In genomic region chr15:42735382-42736165, GRCh38 we compare ENCODE assay signal across 8 cellular contexts. TPM values are rescaled to one million over a fixed set of nuclear protein-coding genes. Genes with fewer than 3 reads are reported as not detected.
DNase-seq lines count a peak whose midpoint lies in the region; ATAC-seq and TF ChIP-seq lines count a peak whose summit lies in the region.

No MANE protein-coding gene starts in this region.

- H3K27ac ChIP-seq in IMR-90 (ENCODE audit: insufficient read depth, low read length) (peak overlapping the region; percentile 34), muscle layer of duodenum (ENCODE audit: low read length) (no peak overlapping the region)

- H2BK5ac ChIP-seq in IMR-90 (ENCODE audit: low read depth, low read length, poor library complexity, severe bottlenecking), result no peak overlapping the region

- H3K4me3 ChIP-seq in AG04449 (ENCODE audit: low read depth, low read length) (peak overlapping the region; percentile 92), IMR-90 (ENCODE audit: insufficient read depth, low read depth, low read length) (peak overlapping the region; percentile 90), muscle layer of duodenum (ENCODE audit: low read depth in 1 of 2, low read length in 2 of 2) (peak overlapping the region; percentile 78 to 90)

- peak overlapping the region; percentile 100 for H2AFZ ChIP-seq in IMR-90 (replicated peaks; ENCODE audit: low read length, poor library complexity)

- H4K8ac ChIP-seq in IMR-90 (ENCODE audit: low read depth in 2 of 2, low read length in 2 of 2), result no peak overlapping the region

- CTCF ChIA-PET in AG04449 (lab: Yijun Ruan, JAX) (interaction anchor here (1.0 to 4.6 kb wide), 9 partner anchors 10 to 469 kb away, joined by 3 to 27 read pairs (median 5); no protein-coding TSS in a partner anchor), IMR-90 (lab: Yijun Ruan, JAX) (interaction anchor here (1.4 kb wide), 1 partner anchor 191 kb away, joined by 5 read pairs; no protein-coding TSS in a partner anchor)

- H3K79me1 ChIP-seq in IMR-90 (ENCODE audit: low read depth in 1 of 2, low read length in 2 of 2), result peaks cover 20 to 22% of the 10 kb centered on the region in 2 experiments

- H3K9me1 ChIP-seq in IMR-90 (ENCODE audit: insufficient read depth, low read length), result peaks cover 11% of the 10 kb centered on the region; the same call in 1 of the 2 replicates

- no peak overlapping the region for H4K91ac ChIP-seq in IMR-90 (ENCODE audit: insufficient read depth, low read depth, low read length)

- H2AK9ac ChIP-seq in IMR-90 (replicated peaks; ENCODE audit: low read depth, low read length, poor library complexity), result peak overlapping the region; percentile 95

- no peaks in the 10 kb centered on the region for H3K9me3 ChIP-seq in IMR-90 (ENCODE audit: control insufficient read depth, insufficient read depth, low read length)
- no peaks in the 10 kb centered on the region for H3K9me3 ChIP-seq in muscle layer of duodenum (ENCODE audit: control insufficient read depth in 1 of 2, low read length in 2 of 2)

- H3K23ac ChIP-seq in IMR-90 (ENCODE audit: low read depth, low read length), result peak overlapping the region; percentile 81

- no peak overlapping the region for H3K56ac ChIP-seq in IMR-90 (ENCODE audit: extremely low read depth, insufficient read depth, low read length)

- DNase-seq in AG04449 (ENCODE audit: low read depth, low spot score), result no peak
- no peak for DNase-seq in IMR-90
- no peak for DNase-seq in chondrocyte (ENCODE audit: low spot score)
- no peak for DNase-seq in activated effector memory CD4-positive, alpha-beta T cell treated with Interleukin-2 at 50 U/mL for 16 hours
- DNase-seq in NCI-H1694 (lab: John Stamatoyannopoulos, UW), result no peak

- no peak for TF ChIP-seq RAD21 in IMR-90 (IDR thresholded peaks at IDR 0.05; ENCODE audit: low read length)

- no peak overlapping the region for H3K4ac ChIP-seq in IMR-90 (ENCODE audit: low read depth, low read length)

- POLR2A ChIA-PET in AG04449 (lab: Yijun Ruan, JAX) (no interaction called here), IMR-90 (lab: Charles Lee; ENCODE audit: unreplicated experiment) (no interaction called here)

- H3K36me3 ChIP-seq in IMR-90 (ENCODE audit: control insufficient read depth, insufficient read depth, low read length) (peaks cover 43% of the 10 kb centered on the region), muscle layer of duodenum (ENCODE audit: control insufficient read depth in 1 of 2, insufficient read depth in 2 of 2, low read length in 2 of 2) (peaks cover 24 to 31% of the 10 kb centered on the region in 2 donors)

- H3K9me3 Mint-ChIP-seq in chondrocyte (ENCODE audit: low read depth), result no peaks in the 10 kb centered on the region

- H3K27me3 ChIP-seq in IMR-90 (ENCODE audit: control insufficient read depth, insufficient read depth, low read length) (no peaks in the 10 kb centered on the region), muscle layer of duodenum (ENCODE audit: low read depth, low read length) (no peaks in the 10 kb centered on the region)

- in situ Hi-C loops in IMR-90 (cut with MboI; ENCODE audit: low sequenced_read_pairs), result no loop called here

- 100% methylated on average over 1 of the region's 19 CpGs; no CpG with 5 or more reads in 1 of the 2 experiments for WGBS in IMR-90 (ENCODE audit: extremely low coverage in 2 of 2, insufficient read length in 1 of 2), 2 experiments

- no peak overlapping the region for H2BK120ac ChIP-seq in IMR-90 (ENCODE audit: low read depth, low read length)

- peaks cover 11% of the 10 kb centered on the region for H4K20me1 ChIP-seq in IMR-90 (ENCODE audit: insufficient read depth, low read length)

- peak overlapping the region; percentile 71 for H3K27ac Mint-ChIP-seq in chondrocyte (ENCODE audit: unreplicated experiment)

- intact Hi-C loops in IMR-90 (cut with micrococcal nuclease), result loop anchor here (1.0 kb wide), 1 partner anchor 191 kb away; no protein-coding TSS in a partner anchor

- H3K9ac ChIP-seq in IMR-90 (ENCODE audit: low read depth, low read length), result peak overlapping the region; percentile 61

- no peak for TF ChIP-seq POLR2A in IMR-90 (IDR thresholded peaks at IDR 0.05; ENCODE audit: low read depth, low read length)

- H3K18ac ChIP-seq in IMR-90 (ENCODE audit: low read depth, low read length), result no peak overlapping the region

- TF ChIP-seq CTCF in AG04449 (IDR thresholded peaks at IDR 0.05; ENCODE audit: insufficient read depth, low read length, missing control alignments), result no peak
- TF ChIP-seq CTCF in IMR-90 (conservative IDR thresholded peaks at IDR 0.05; ENCODE audit: low read depth, low read length), result no peak
- no peak for TF ChIP-seq CTCF in chondrocyte (IDR thresholded peaks at IDR 0.05)

- H3K4me1 ChIP-seq in IMR-90 (ENCODE audit: control insufficient read depth, insufficient read depth, low read length) (peaks cover 8% of the 10 kb centered on the region), muscle layer of duodenum (ENCODE audit: control insufficient read depth in 1 of 2, insufficient read depth in 2 of 2, low read length in 2 of 2) (peaks cover 7 to 16% of the 10 kb centered on the region in 2 donors)

- peak overlapping the region; percentile 73 for H3K4me2 ChIP-seq in IMR-90 (ENCODE audit: low read depth, low read length)

- H3K14ac ChIP-seq in IMR-90 (replicated peaks; ENCODE audit: low read depth, low read length), result peak overlapping the region; percentile 2; the same call in 1 of the 2 replicates

- peak overlapping the region; percentile 81 for H3K4me3 Mint-ChIP-seq in chondrocyte (ENCODE audit: unreplicated experiment)

- no TSS peak for BruUV-seq in IMR-90 (replicated peaks; lab: Mats Ljungman, UMichigan)

- peaks cover 14% of the 10 kb centered on the region for H3K36me3 Mint-ChIP-seq in chondrocyte (ENCODE audit: low read depth)

- H4K5ac ChIP-seq in IMR-90 (ENCODE audit: low read depth, low read length), result no peak overlapping the region

- H3K4me1 Mint-ChIP-seq in chondrocyte (ENCODE audit: low read depth), result peaks cover 21% of the 10 kb centered on the region

- no peak for ATAC-seq in IMR-90 (ENCODE audit: low read depth)
- no peak for ATAC-seq in GM18873 (IDR thresholded peaks at IDR 0.05; ENCODE audit: low FRiP score, unreplicated experiment)
- ATAC-seq in HG03342 (IDR thresholded peaks at IDR 0.05; ENCODE audit: unreplicated experiment), result no peak

- dilution Hi-C loops in IMR-90 (cut with HindIII; ENCODE audit: low sequenced_read_pairs, unreplicated experiment), result no loop called here

- no peaks in the 10 kb centered on the region for H3K27me3 Mint-ChIP-seq in chondrocyte (ENCODE audit: low read depth)

- H2AK5ac ChIP-seq in IMR-90 (ENCODE audit: low read depth, low read length), result peak overlapping the region; percentile 43

- no peak overlapping the region for H2BK20ac ChIP-seq in IMR-90 (ENCODE audit: low read depth, low read length)

- no peak overlapping the region for H2BK15ac ChIP-seq in IMR-90 (ENCODE audit: low read depth, low read length)

TF ChIP-seq in IMR-90, 13 proteins besides CTCF, POLR2A, EP300 and RAD21:
- no peak for TF ChIP-seq NFE2L2 (IDR thresholded peaks at IDR 0.05; ENCODE audit: low read depth, low read length)
- no peak for TF ChIP-seq ELK1 (IDR thresholded peaks at IDR 0.05; ENCODE audit: borderline replicate concordance, low read depth, low read length)
- TF ChIP-seq RCOR1 (IDR thresholded peaks at IDR 0.05; ENCODE audit: insufficient replicate concordance, low read length), result no peak
- TF ChIP-seq BHLHE40 (IDR thresholded peaks at IDR 0.05; ENCODE audit: low read depth, low read length), result no peak
- no peak for TF ChIP-seq MAFK (IDR thresholded peaks at IDR 0.05; ENCODE audit: low read depth, low read length)
- no peak for TF ChIP-seq SMC3 (IDR thresholded peaks at IDR 0.05; ENCODE audit: low read depth, low read length)
- TF ChIP-seq RFX5 (IDR thresholded peaks at IDR 0.05; ENCODE audit: low read depth, low read length), result no peak
- no peak for TF ChIP-seq MXI1 (IDR thresholded peaks at IDR 0.05; ENCODE audit: borderline replicate concordance, low read depth, low read length)
- no peak for TF ChIP-seq CHD1 (IDR thresholded peaks at IDR 0.05; ENCODE audit: low read depth, low read length)
TF ChIP-seq in IMR-90: peak in this region for 0.

RNA-seq across cellular contexts. Expression of gene CDAN1, which starts 1.4 kb away (rescaled TPM):
- 4.7 TPM in 2 replicates for total RNA-seq in IMR-90 (2012; rRNA removed)
- 5.6 and 6.3 TPM in 2 replicates for polyA plus RNA-seq in IMR-90 (2012; rRNA removed)
- 2.8 and 3.5 TPM in 2 replicates for polyA plus RNA-seq in IMR-90 (2012; cell fraction: cytosol; rRNA removed)
- 15.4 and 18.7 TPM in 2 replicates for polyA plus RNA-seq in IMR-90 (2012; cell fraction: nucleus; rRNA removed; ENCODE audit: low replicate concordance)
- 14.5 to 21.0 TPM (median 15.7 TPM) in 3 replicates for total RNA-seq in chondrocyte
